Comparison of ENCODE assay signal across 8 cellular contexts in genomic region chr1:58779837-58780585, GRCh38. TPM values are rescaled to one million over a fixed set of nuclear protein-coding genes. Genes with fewer than 3 reads are reported as not detected.
DNase-seq lines count a peak whose midpoint lies in the region; ATAC-seq, FAIRE-seq and TF ChIP-seq lines count a peak whose summit lies in the region.

No MANE protein-coding gene starts in this region.

- H3K4me3 ChIP-seq in endodermal cell (ENCODE audit: low read length): peak overlapping the region; percentile 90

- peaks cover 6% of the 10 kb centered on the region for H3K27me3 Mint-ChIP-seq in stimulated activated naive CD8-positive, alpha-beta T cell treated with anti-CD3 and anti-CD28 coated beads, Interleukin-15, Interleukin-2, amounts not matched to agents 100 ng/mL and 50 ng/mL, for 24 hours
- peaks cover 27% of the 10 kb centered on the region for H3K27me3 Mint-ChIP-seq in endodermal cell (ENCODE audit: insufficient read depth)
- no peaks in the 10 kb centered on the region for H3K27me3 Mint-ChIP-seq in nephron (ENCODE audit: low read depth)

- no peak overlapping the region for H3K9ac ChIP-seq in endodermal cell (ENCODE audit: extremely low read depth, low read length, poor library complexity, severe bottlenecking)

- peaks cover 22% of the 10 kb centered on the region for H3K4me1 Mint-ChIP-seq in stimulated activated naive CD8-positive, alpha-beta T cell treated with anti-CD3 and anti-CD28 coated beads, Interleukin-15, Interleukin-2, amounts not matched to agents 100 ng/mL and 50 ng/mL, for 24 hours (ENCODE audit: low read depth)
- H3K4me1 Mint-ChIP-seq in endodermal cell (peaks cover 30% of the 10 kb centered on the region), nephron (peaks cover 22% of the 10 kb centered on the region)

- peaks cover 19% of the 10 kb centered on the region for H3K36me3 Mint-ChIP-seq in stimulated activated naive CD8-positive, alpha-beta T cell treated with anti-CD3 and anti-CD28 coated beads, Interleukin-15, Interleukin-2, amounts not matched to agents 100 ng/mL and 50 ng/mL, for 24 hours (ENCODE audit: low read depth)
- H3K36me3 Mint-ChIP-seq in endodermal cell (ENCODE audit: low read depth) (no peaks in the 10 kb centered on the region), nephron (ENCODE audit: low read depth) (peaks cover 25% of the 10 kb centered on the region)

- H3K27ac Mint-ChIP-seq in stimulated activated naive CD8-positive, alpha-beta T cell treated with anti-CD3 and anti-CD28 coated beads, Interleukin-15, Interleukin-2, amounts not matched to agents 100 ng/mL and 50 ng/mL, for 24 hours: no peak overlapping the region
- H3K27ac Mint-ChIP-seq in endodermal cell (no peak overlapping the region), nephron (peak overlapping the region; percentile 35 to 85 (median 73))

- H3K36me3 ChIP-seq in endodermal cell (ENCODE audit: control insufficient read depth, insufficient read depth, low read length): no peaks in the 10 kb centered on the region

- peak; percentile 14 for FAIRE-seq in RCC 7860 (lab: Jason Lieb, UNC)

- peak overlapping the region; percentile 46 for H3K4me3 Mint-ChIP-seq in stimulated activated naive CD8-positive, alpha-beta T cell treated with anti-CD3 and anti-CD28 coated beads, Interleukin-15, Interleukin-2, amounts not matched to agents 100 ng/mL and 50 ng/mL, for 24 hours
- H3K4me3 Mint-ChIP-seq in endodermal cell (peak overlapping the region; percentile 85), nephron (peak overlapping the region; percentile 91 to 95 (median 92))

- 81% methylated on average over 4 of the region's 4 CpGs; no CpG with 5 or more reads in 1 of the 2 experiments for WGBS in endodermal cell (ENCODE audit: insufficient coverage in 1 of 2, insufficient read length in 1 of 2), 2 experiments

- no peak for DNase-seq in stimulated activated naive CD8-positive, alpha-beta T cell treated with anti-CD3 and anti-CD28 coated beads, Interleukin-15, Interleukin-2, amounts not matched to agents 100 U/mL and 50 U/mL, for 24 hours
- peak; percentile 60 for DNase-seq in RCC 7860 (ENCODE audit: low spot score)
- peak; percentile 64 for DNase-seq in endodermal cell

- no peak overlapping the region for H3K27ac ChIP-seq in endodermal cell (ENCODE audit: low read depth, low read length)

- peaks cover 2% of the 10 kb centered on the region for H3K27me3 ChIP-seq in endodermal cell (ENCODE audit: control insufficient read depth, insufficient read depth, low read length, poor library complexity, severe bottlenecking)

- no peaks in the 10 kb centered on the region for H3K9me3 ChIP-seq in endodermal cell (ENCODE audit: control insufficient read depth, low read length)

- ATAC-seq in stimulated activated naive CD8-positive, alpha-beta T cell treated with anti-CD3 and anti-CD28 coated beads, Interleukin-15, Interleukin-2, amounts not matched to agents 100 U/mL and 50 U/mL, for 24 hours: no peak
- no peak for ATAC-seq in HG02981 (IDR thresholded peaks at IDR 0.05; ENCODE audit: unreplicated experiment)
- ATAC-seq in HG03457 (IDR thresholded peaks at IDR 0.05; ENCODE audit: unreplicated experiment): no peak
- no peak for ATAC-seq in HG02588 (IDR thresholded peaks at IDR 0.05; ENCODE audit: unreplicated experiment)

- no peaks in the 10 kb centered on the region for H3K4me1 ChIP-seq in endodermal cell (ENCODE audit: control insufficient read depth, insufficient read depth, low read length)

- TF ChIP-seq CTCF in endodermal cell (conservative IDR thresholded peaks at IDR 0.05) (no peak), nephron (IDR thresholded peaks at IDR 0.05; ENCODE audit: unreplicated experiment in 3 of 3) (no peak)

- no peaks in the 10 kb centered on the region for H3K9me3 Mint-ChIP-seq in stimulated activated naive CD8-positive, alpha-beta T cell treated with anti-CD3 and anti-CD28 coated beads, Interleukin-15, Interleukin-2, amounts not matched to agents 100 ng/mL and 50 ng/mL, for 24 hours
- H3K9me3 Mint-ChIP-seq in endodermal cell (no peaks in the 10 kb centered on the region), nephron (no peaks in the 10 kb centered on the region)

RNA-seq across cellular contexts. Expression of gene JUN, which starts 3.8 kb away (rescaled TPM):
- 10 to 100 TPM; 15.1 to 16.3 TPM for total RNA-seq in endodermal cell
- 29.1 TPM for polyA plus RNA-seq in endodermal cell (2013, experiment 1 of 2)
- polyA plus RNA-seq in endodermal cell (2013, experiment 2 of 2): 30.4 TPM

Comparison
In these comparisons a context has a peak if more than half of its experiments do, and no peak if none do; other contexts are left out.
1. H3K27ac Mint-ChIP-seq: peak in nephron (3 of 3); none in stimulated activated naive CD8-positive, alpha-beta T cell treated with anti-CD3 and anti-CD28 coated beads, Interleukin-15, Interleukin-2, amounts not matched to agents 100 ng/mL and 50 ng/mL, for 24 hours (single experiment) and endodermal cell (single experiment).
2. Peak in every context shown above with its lines, with median percentiles within 50 percentile points of each other: H3K4me3 Mint-ChIP-seq.